In genomic region chr1:148529101-148529567, GRCh38 we compare ENCODE assay signal across 9 cellular contexts. TPM values are rescaled to one million over a fixed set of nuclear protein-coding genes. Genes with fewer than 3 reads are reported as not detected.
DNase-seq lines count a peak whose midpoint lies in the region; ATAC-seq, FAIRE-seq and TF ChIP-seq lines count a peak whose summit lies in the region.
"Not testable (repeated sequence)": the region's sequence is repeated elsewhere in the genome, so short reads cannot be mapped to it uniquely, and the experiment has no call there.
"Had no signal": no experiment of that assay in that cellular context is flagged by ENCODE, and none has a peak within 500 bp of the region (broad histone marks: within the 10 kb centered on the region; RNA-seq: fewer than 3 reads in every experiment).

No MANE protein-coding gene starts in this region.

- ATAC-seq in T-cell (replicated peaks in 1 of 4); pancreas: not testable (repeated sequence)

- H3K4me3 Mint-ChIP-seq in T-cell, result peak overlapping the region; percentile 75 to 80 (median 75)

- H3K9me3 Mint-ChIP-seq in T-cell, result not testable (repeated sequence)

- TF ChIP-seq CTCF in choroid plexus epithelial cell (conservative IDR thresholded peaks at IDR 0.05; ENCODE audit: low read depth, low read length); hepatocyte (IDR thresholded peaks at IDR 0.05; ENCODE audit: poor library complexity); pancreas (IDR thresholded peaks at IDR 0.05): not testable (repeated sequence)

- peak overlapping the region; percentile 87 to 89 for H3K27ac Mint-ChIP-seq in T-cell

- WGBS in hepatocyte (ENCODE audit: low lambda C conversion rate, missing lambda C conversion rate), result 1% methylated on average over 9 of the region's 25 CpGs
- 2 to 3% methylated on average over 10 to 25 of the region's 25 CpGs for WGBS in pancreas, 2 donors

- not testable (repeated sequence) for H3K9me3 ChIP-seq in hepatocyte (ENCODE audit: low read depth); pancreas

- H3K27ac ChIP-seq in hepatocyte (peak overlapping the region; percentile 24), pancreas (peak overlapping the region in 1 of 4 donors; percentile 12)

- not testable (repeated sequence) for H3K4me3 ChIP-seq in choroid plexus epithelial cell (ENCODE audit: low read depth, low read length); hepatocyte
- H3K4me3 ChIP-seq in pancreas, result peak overlapping the region in 1 of 4 donors; percentile 35

- POLR2A ChIA-PET in T-cell (lab: Charles Lee), result not testable (repeated sequence)

- H3K27me3 ChIP-seq in hepatocyte, pancreas: not testable (repeated sequence)

- H3K36me3 ChIP-seq in hepatocyte (replicated peaks; ENCODE audit: insufficient read depth, low read depth); pancreas: not testable (repeated sequence)

- not testable (repeated sequence) for H3K4me1 Mint-ChIP-seq in T-cell

- not testable (repeated sequence) for H3K4me1 ChIP-seq in hepatocyte (ENCODE audit: insufficient read depth); pancreas

- H2AFZ ChIP-seq in hepatocyte, result not testable (repeated sequence)

- not testable (repeated sequence) for H3K79me2 ChIP-seq in hepatocyte

- not testable (repeated sequence) for H3K9me2 ChIP-seq in hepatocyte (replicated peaks; ENCODE audit: insufficient read depth)

- not testable (repeated sequence) for H3K36me3 Mint-ChIP-seq in T-cell

- peak overlapping the region; percentile 66 for H3K4me2 ChIP-seq in hepatocyte

- DNase-seq in Caki2 (ENCODE audit: low read depth), result peak; percentile 84
- peak; percentile 83 for DNase-seq in M059J (ENCODE audit: low read depth)
- DNase-seq in T-cell, result peak in 33 of 34 experiments; percentile 16 to 71 (median 58)
- peak; percentile 69 for DNase-seq in activated T-cell treated with anti-CD3 and anti-CD28 coated beads, Interleukin-2, amount 50 U/mL, for 1 hour
- peak; percentile 44 for DNase-seq in choroid plexus epithelial cell (ENCODE audit: low read depth)
- peak; percentile 31 for DNase-seq in hepatocyte (ENCODE audit: low spot score)
- DNase-seq in pancreas, result peak; percentile 13 to 58 (median 32)
- peak; percentile 44 for DNase-seq in stimulated activated CD8-positive, alpha-beta memory T cell treated with anti-CD3 and anti-CD28 coated beads, Interleukin-7, amount 100 ng/mL, for 24 hours (ENCODE audit: low read depth)

- in situ Hi-C loops in Caki2 (cut with HindIII; ENCODE audit: low pct_unique_long_range_greater_than_20kb, low sequenced_read_pairs), result not testable (repeated sequence)

- FAIRE-seq in pancreas (lab: Jason Lieb, UNC), result not testable (repeated sequence)

- H3K27me3 Mint-ChIP-seq in T-cell, result not testable (repeated sequence)

- CTCF ChIA-PET in T-cell (lab: Charles Lee), result not testable (repeated sequence)

- H4K20me1 ChIP-seq in hepatocyte (ENCODE audit: insufficient read depth, poor library complexity, severe bottlenecking), result not testable (repeated sequence)

- intact Hi-C loops in pancreas (cut with DNase I), result loop anchor here in 1 of 3 donors (10.0 kb wide), 1 partner anchor 144 kb away; no protein-coding TSS in a partner anchor

RNA-seq across cellular contexts. Expression of gene PPIAL4G, which starts 46.0 kb away (rescaled TPM):
- not detected in 2 replicates for total RNA-seq in Caki2 (2014; rRNA removed; shearing (Covaris generic); ENCODE audit: low replicate concordance)
- total RNA-seq in M059J (2014; rRNA removed; shearing (Covaris generic)), result not detected in 2 replicates
- 1 to 10 TPM in 3 of 5 donors, under 1 TPM in 2; 0.40 to 2.1 (median 2.0) TPM for total RNA-seq in T-cell
- total RNA-seq in hepatocyte, result 0.07 TPM in 1 of 2 replicates, not detected in the other
- 0.10 TPM in 1 of 2 replicates, not detected in the other for polyA plus RNA-seq in hepatocyte
- under 1 TPM in 1 of 6 donors, not detected in 5; 0.09 TPM for total RNA-seq in pancreas
- under 1 TPM in 1 of 2 donors, not detected in 1; 0.05 TPM for polyA plus RNA-seq in pancreas
- total RNA-seq: SJCRH30 had no signal

Comparison
In these comparisons a context has a peak if more than half of its experiments do, and no peak if none do; other contexts are left out.
1. DNase-seq: peak in every context shown above with its lines; median percentile 84 in Caki2; 83 in M059J; 69 in activated T-cell treated with anti-CD3 and anti-CD28 coated beads, Interleukin-2, amount 50 U/mL, for 1 hour; 58 in T-cell; 44 in choroid plexus epithelial cell; 44 in stimulated activated CD8-positive, alpha-beta memory T cell treated with anti-CD3 and anti-CD28 coated beads, Interleukin-7, amount 100 ng/mL, for 24 hours; 32 in pancreas; 31 in hepatocyte.